Comparison of ENCODE assay signal across 8 cellular contexts in genomic region chr1:98662354-98662665, GRCh38. TPM values are rescaled to one million over a fixed set of nuclear protein-coding genes. Genes with fewer than 3 reads are reported as not detected.
DNase-seq lines count a peak whose midpoint lies in the region; ATAC-seq and TF ChIP-seq lines count a peak whose summit lies in the region.

No MANE protein-coding gene starts in this region.

- peaks cover 10% of the 10 kb centered on the region for H3K4me1 Mint-ChIP-seq in activated CD4-positive, alpha-beta T cell treated with anti-CD3 and anti-CD28 coated beads, Interleukin-2, amount 10 ng/mL, durations not matched to agents 7 days and 5 days

- no peaks in the 10 kb centered on the region for H3K79me2 ChIP-seq in Karpas-422 (ENCODE audit: low read length)

- H3K27ac ChIP-seq in ascending aorta (peak overlapping the region; percentile 93 to 95), skin epidermis (peak overlapping the region in 20 of 21 experiments; percentile 63 to 84 (median 77)), Karpas-422 (ENCODE audit: low read length) (no peak overlapping the region)

- peaks cover 45% of the 10 kb centered on the region for H3K27me3 Mint-ChIP-seq in activated CD4-positive, alpha-beta T cell treated with anti-CD3 and anti-CD28 coated beads, Interleukin-2, amount 10 ng/mL, durations not matched to agents 7 days and 5 days

- H3K36me3 Mint-ChIP-seq in activated CD4-positive, alpha-beta T cell treated with anti-CD3 and anti-CD28 coated beads, Interleukin-2, amount 10 ng/mL, durations not matched to agents 7 days and 5 days (ENCODE audit: low read depth): no peaks in the 10 kb centered on the region

- H3K4me2 ChIP-seq in Karpas-422 (ENCODE audit: low read depth, low read length, poor library complexity, severe bottlenecking): no peak overlapping the region

- ATAC-seq in GM21825 (IDR thresholded peaks at IDR 0.05; ENCODE audit: unreplicated experiment) (no peak), GM21737 (IDR thresholded peaks at IDR 0.05; ENCODE audit: unreplicated experiment) (no peak)

- POLR2A ChIA-PET in activated CD4-positive, alpha-beta T cell treated with anti-CD3 and anti-CD28 coated beads, Interleukin-2, amount 10 ng/mL, durations not matched to agents 7 days and 5 days (lab: Charles Lee): no interaction called here

- no peaks in the 10 kb centered on the region for H4K20me1 ChIP-seq in Karpas-422 (ENCODE audit: insufficient read depth, low read depth, low read length)

- no peak for DNase-seq in activated CD4-positive, alpha-beta T cell treated with anti-CD3 and anti-CD28 coated beads, Interleukin-2, amount 10 ng/mL, durations not matched to agents 7 days and 5 days
- no peak for DNase-seq in activated CD4-positive, alpha-beta T cell treated with anti-CD3 and anti-CD28 coated beads for 4 hours
- DNase-seq in ascending aorta (ENCODE audit: low spot score in 2 of 2): no peak
- DNase-seq in Karpas-422: no peak

- peak overlapping the region; percentile 70 for H3K4me3 Mint-ChIP-seq in activated CD4-positive, alpha-beta T cell treated with anti-CD3 and anti-CD28 coated beads, Interleukin-2, amount 10 ng/mL, durations not matched to agents 7 days and 5 days

- H2AFZ ChIP-seq in Karpas-422 (ENCODE audit: low read length): no peak overlapping the region

- H3K27ac Mint-ChIP-seq in activated CD4-positive, alpha-beta T cell treated with anti-CD3 and anti-CD28 coated beads, Interleukin-2, amount 10 ng/mL, durations not matched to agents 7 days and 5 days: no peak overlapping the region

- H3K36me3 ChIP-seq in ascending aorta (no peaks in the 10 kb centered on the region), Karpas-422 (ENCODE audit: insufficient read depth, low read length) (no peaks in the 10 kb centered on the region)

- no peak overlapping the region for H3K9ac ChIP-seq in Karpas-422 (ENCODE audit: low read length)

- H3K4me3 ChIP-seq in ascending aorta: peak overlapping the region; percentile 86 to 95
- peak overlapping the region; percentile 81 for H3K4me3 ChIP-seq in iPS-18c (ENCODE audit: insufficient read depth, low read depth, low read length)
- peak overlapping the region; percentile 51 to 88 (median 72) for H3K4me3 ChIP-seq in skin epidermis
- H3K4me3 ChIP-seq in Karpas-422 (ENCODE audit: low read length): no peak overlapping the region

- H3K4me1 ChIP-seq in ascending aorta (peaks cover 0 to 18% of the 10 kb centered on the region in 2 donors), Karpas-422 (ENCODE audit: low read length) (no peaks in the 10 kb centered on the region)

- no peaks in the 10 kb centered on the region for H3K27me3 ChIP-seq in ascending aorta
- no peaks in the 10 kb centered on the region for H3K27me3 ChIP-seq in Karpas-422 (ENCODE audit: low read length)

- no peaks in the 10 kb centered on the region for H3K9me3 ChIP-seq in ascending aorta
- peaks cover 3% of the 10 kb centered on the region for H3K9me3 ChIP-seq in iPS-18c (ENCODE audit: control insufficient read depth, insufficient read depth, low read length)
- H3K9me3 ChIP-seq in Karpas-422 (ENCODE audit: low read length): no peaks in the 10 kb centered on the region

- no peak for TF ChIP-seq CTCF in ascending aorta (IDR thresholded peaks at IDR 0.05)

- CTCF ChIA-PET in activated CD4-positive, alpha-beta T cell treated with anti-CD3 and anti-CD28 coated beads, Interleukin-2, amount 10 ng/mL, durations not matched to agents 7 days and 5 days (lab: Charles Lee): interaction anchor here (0.6 kb wide), 1 partner anchor 149 kb away, joined by 3 read pairs; no protein-coding TSS in a partner anchor

- H3K9me3 Mint-ChIP-seq in activated CD4-positive, alpha-beta T cell treated with anti-CD3 and anti-CD28 coated beads, Interleukin-2, amount 10 ng/mL, durations not matched to agents 7 days and 5 days: no peaks in the 10 kb centered on the region

- no peaks in the 10 kb centered on the region for H3K9me2 ChIP-seq in Karpas-422 (replicated peaks; ENCODE audit: insufficient read depth, low read length)

- intact Hi-C loops in ascending aorta (cut with DNase I): loop anchor here (10.0 kb wide), 1 partner anchor 738 kb away; the partner anchor contains the start of gene DPYD

RNA-seq across cellular contexts. Expression of gene SNX7, which starts 0.8 kb away (rescaled TPM):
- total RNA-seq in activated CD4-positive, alpha-beta T cell treated with anti-CD3 and anti-CD28 coated beads, Interleukin-2, amount 10 ng/mL, durations not matched to agents 7 days and 5 days: not detected
- total RNA-seq in ascending aorta: 6.2 TPM
- not detected in 2 replicates for total RNA-seq in Karpas-422 (2014; rRNA removed; shearing (Covaris generic); ENCODE audit: low replicate concordance)
